9 cellular contexts compared by ENCODE assay signal in genomic region chr2:127218843-127219715, GRCh38. TPM values are rescaled to one million over a fixed set of nuclear protein-coding genes. Genes with fewer than 3 reads are reported as not detected.
DNase-seq lines count a peak whose midpoint lies in the region; ATAC-seq and TF ChIP-seq lines count a peak whose summit lies in the region.
"Had no signal": no experiment of that assay in that cellular context is flagged by ENCODE, and none has a peak within 500 bp of the region (broad histone marks: within the 10 kb centered on the region; RNA-seq: fewer than 3 reads in every experiment).

No MANE protein-coding gene starts in this region.

- H3K4me1 ChIP-seq in breast epithelium, result peaks cover 0 to 11% of the 10 kb centered on the region in 2 donors
- peaks cover 4 to 13% (median 10%) of the 10 kb centered on the region in 4 donors for H3K4me1 ChIP-seq in liver (ENCODE audit: control insufficient read depth in 4 of 4, insufficient read depth in 4 of 4, low read length in 3 of 4)
- peaks cover 11 to 21% of the 10 kb centered on the region in 2 donors for H3K4me1 ChIP-seq in thoracic aorta (ENCODE audit: control insufficient read depth in 1 of 2, low read depth in 2 of 2)

- no peak for TF ChIP-seq RAD21 in liver (IDR thresholded peaks at IDR 0.05)

- intact Hi-C loops in breast epithelium (cut with DNase I; ENCODE audit: low total_unique reads), result no loop called here

- H3K9me3 ChIP-seq in breast epithelium (no peaks in the 10 kb centered on the region), liver (ENCODE audit: control insufficient read depth in 4 of 4, low read length in 3 of 4) (no peaks in the 10 kb centered on the region), thoracic aorta (no peaks in the 10 kb centered on the region)

- H3K9ac ChIP-seq in liver (ENCODE audit: low read depth in 1 of 2, low read length in 2 of 2), result no peak overlapping the region

- WGBS in liver, result 4% methylated on average over 64 of the region's 64 CpGs

- H3K36me3 ChIP-seq in breast epithelium (no peaks in the 10 kb centered on the region), liver (ENCODE audit: control insufficient read depth in 4 of 4, insufficient read depth in 3 of 4, low read depth in 1 of 4, low read length in 3 of 4) (no peaks in the 10 kb centered on the region), thoracic aorta (no peaks in the 10 kb centered on the region)

- ATAC-seq in thoracic aorta (ENCODE audit: insufficient number of reproducible peaks, low FRiP score, low read depth), result no peak

- TF ChIP-seq CTCF in breast epithelium (IDR thresholded peaks at IDR 0.05), result no peak
- no peak for TF ChIP-seq CTCF in liver (IDR thresholded peaks at IDR 0.05; ENCODE audit: low read depth, low read length, missing input control)
- TF ChIP-seq CTCF in thoracic aorta (IDR thresholded peaks at IDR 0.05), result no peak

- peak overlapping the region in 1 of 2 donors; percentile 20 for H3K27ac ChIP-seq in breast epithelium
- H3K27ac ChIP-seq in liver (ENCODE audit: low read depth in 1 of 2, low read length in 2 of 2), result no peak overlapping the region
- no peak overlapping the region for H3K27ac ChIP-seq in thoracic aorta

- peak overlapping the region; percentile 56 to 80 (median 58) for H3K4me3 ChIP-seq in breast epithelium
- H3K4me3 ChIP-seq in liver (ENCODE audit: low read depth in 1 of 3, low read length in 3 of 3), result peak overlapping the region in 2 of 3 donors; percentile 47 to 65
- H3K4me3 ChIP-seq in thoracic aorta, result peak overlapping the region; percentile 73

- no peak for TF ChIP-seq POLR2A in breast epithelium (IDR thresholded peaks at IDR 0.05)

- H3K27me3 ChIP-seq in breast epithelium (peaks cover 3 to 16% of the 10 kb centered on the region in 2 donors), liver (ENCODE audit: control insufficient read depth in 4 of 4, insufficient read depth in 4 of 4, low read length in 3 of 4) (peaks cover 0 to 2% (median 0%) of the 10 kb centered on the region in 4 donors), thoracic aorta (replicated peaks; ENCODE audit: insufficient read depth) (no peaks in the 10 kb centered on the region)

- peak; percentile 31 for DNase-seq in NCI-H748 (lab: John Stamatoyannopoulos, UW; ENCODE audit: unreplicated experiment)
- no peak for DNase-seq in NCI-H748 treated with DMSO at 0.1 percent for 48 hours (lab: John Stamatoyannopoulos, UW)
- no peak for DNase-seq in breast epithelium (ENCODE audit: low spot score in 2 of 2)
- no peak for DNase-seq in thoracic aorta (ENCODE audit: low spot score)
- DNase-seq in T-helper 1 cell, result no peak
- DNase-seq in hepatic stellate cell (ENCODE audit: low spot score), result no peak
- no peak for DNase-seq in central memory CD4-positive, alpha-beta T cell
- DNase-seq: CD4-positive, CD25-positive, alpha-beta regulatory T cell had no signal

TF ChIP-seq in liver, 16 proteins besides CTCF, POLR2A, EP300 and RAD21:
- no peak for TF ChIP-seq ATF3 (IDR thresholded peaks at IDR 0.05)
- TF ChIP-seq FOXA2 (IDR thresholded peaks at IDR 0.05), result no peak
- no peak for TF ChIP-seq REST (IDR thresholded peaks at IDR 0.05)
- TF ChIP-seq HNF4A (conservative IDR thresholded peaks at IDR 0.05), result no peak
- TF ChIP-seq NR2F2 (IDR thresholded peaks at IDR 0.05), result no peak
- TF ChIP-seq GABPA (IDR thresholded peaks at IDR 0.05 in 1 of 2, conservative IDR thresholded peaks at IDR 0.05 in 1 of 2), result no peak
- no peak for TF ChIP-seq RXRA (IDR thresholded peaks at IDR 0.05)
- no peak for TF ChIP-seq EGR1 (IDR thresholded peaks at IDR 0.05; ENCODE audit: low read depth in 2 of 2)
- no peak for TF ChIP-seq TAF1 (conservative IDR thresholded peaks at IDR 0.05)
- TF ChIP-seq YY1 (IDR thresholded peaks at IDR 0.05), result no peak
- TF ChIP-seq FOXA1 (IDR thresholded peaks at IDR 0.05), result no peak
- no peak for TF ChIP-seq SP1 (IDR thresholded peaks at IDR 0.05)
- no peak for TF ChIP-seq HNF4G (IDR thresholded peaks at IDR 0.05)
- TF ChIP-seq ZBTB33 (IDR thresholded peaks at IDR 0.05), result no peak
- no peak for TF ChIP-seq JUND (IDR thresholded peaks at IDR 0.05)
- no peak for TF ChIP-seq MAX (IDR thresholded peaks at IDR 0.05)

RNA-seq across cellular contexts. Expression of gene CYP27C1, which starts 1.0 kb away (rescaled TPM):
- total RNA-seq in breast epithelium (under 1 TPM; 0.29 to 0.48 (median 0.33) TPM), liver (under 1 TPM; 0.05 to 0.08 TPM), thoracic aorta (under 1 TPM in 1 of 2 donors, not detected in 1; 0.35 TPM)
- under 1 TPM; 0.02 to 0.14 TPM for polyA plus RNA-seq in liver
- total RNA-seq: CD4-positive, CD25-positive, alpha-beta regulatory T cell had no signal
- polyA plus RNA-seq: CD4-positive, CD25-positive, alpha-beta regulatory T cell had no signal
